ENCODE assay signal across 2 cellular contexts in the genomic region with DNA sequence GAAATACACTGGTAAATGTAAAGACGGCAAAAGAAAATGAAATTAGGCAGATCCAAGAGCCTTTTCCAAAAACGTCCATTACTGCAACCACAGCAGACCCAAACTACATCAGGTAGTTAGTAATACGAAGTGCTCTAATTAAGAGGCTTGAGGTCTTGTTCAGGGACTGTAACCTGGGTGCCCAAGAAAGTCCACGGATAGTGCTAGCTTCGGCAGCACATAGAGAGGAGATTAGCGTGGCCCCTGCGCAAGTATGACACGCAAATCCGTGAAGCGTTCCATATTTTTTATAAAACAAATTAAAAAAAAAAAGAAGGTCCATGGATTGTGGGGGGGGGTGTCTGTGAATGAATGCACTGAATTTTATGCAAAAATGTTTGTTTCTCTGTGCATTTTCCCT.
TF ChIP-seq lines count a peak whose summit lies in the region.

No MANE protein-coding gene starts in this region.

TF ChIP-seq in A549, 52 proteins besides CTCF, POLR2A, EP300 and RAD21 (continued from another document):
- TF ChIP-seq EHF (CRISPR knock-in tag; IDR thresholded peaks at IDR 0.05) (no peak), TFCP2L1 (CRISPR knock-in tag; IDR thresholded peaks at IDR 0.05) (no peak), KDM5A (IDR thresholded peaks at IDR 0.05) (no peak), JUNB (IDR thresholded peaks at IDR 0.05) (no peak), NFE2L2 (conservative IDR thresholded peaks at IDR 0.05; ENCODE audit: low read length) (no peak), CEBPB (IDR thresholded peaks at IDR 0.05) (no peak), HOXA7 (CRISPR knock-in tag; IDR thresholded peaks at IDR 0.05) (no peak), MAFK (IDR thresholded peaks at IDR 0.05; ENCODE audit: partially characterized antibody) (no peak), JUN (IDR thresholded peaks at IDR 0.05) (no peak), PHF8 (IDR thresholded peaks at IDR 0.05; ENCODE audit: borderline replicate concordance, low read depth) (no peak), BHLHE40 (IDR thresholded peaks at IDR 0.05; ENCODE audit: low read depth, low read length) (no peak)
- TF ChIP-seq, protein P1, sequence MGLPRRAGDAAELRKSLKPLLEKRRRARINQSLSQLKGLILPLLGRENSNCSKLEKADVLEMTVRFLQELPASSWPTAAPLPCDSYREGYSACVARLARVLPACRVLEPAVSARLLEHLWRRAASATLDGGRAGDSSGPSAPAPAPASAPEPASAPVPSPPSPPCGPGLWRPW (IDR thresholded peaks at IDR 0.05): no peak
- TF ChIP-seq, protein P2, sequence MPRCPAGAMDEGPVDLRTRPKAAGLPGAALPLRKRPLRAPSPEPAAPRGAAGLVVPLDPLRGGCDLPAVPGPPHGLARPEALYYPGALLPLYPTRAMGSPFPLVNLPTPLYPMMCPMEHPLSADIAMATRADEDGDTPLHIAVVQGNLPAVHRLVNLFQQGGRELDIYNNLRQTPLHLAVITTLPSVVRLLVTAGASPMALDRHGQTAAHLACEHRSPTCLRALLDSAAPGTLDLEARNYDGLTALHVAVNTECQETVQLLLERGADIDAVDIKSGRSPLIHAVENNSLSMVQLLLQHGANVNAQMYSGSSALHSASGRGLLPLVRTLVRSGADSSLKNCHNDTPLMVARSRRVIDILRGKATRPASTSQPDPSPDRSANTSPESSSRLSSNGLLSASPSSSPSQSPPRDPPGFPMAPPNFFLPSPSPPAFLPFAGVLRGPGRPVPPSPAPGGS (IDR thresholded peaks at IDR 0.05): no peak
- TF ChIP-seq, protein P3, sequence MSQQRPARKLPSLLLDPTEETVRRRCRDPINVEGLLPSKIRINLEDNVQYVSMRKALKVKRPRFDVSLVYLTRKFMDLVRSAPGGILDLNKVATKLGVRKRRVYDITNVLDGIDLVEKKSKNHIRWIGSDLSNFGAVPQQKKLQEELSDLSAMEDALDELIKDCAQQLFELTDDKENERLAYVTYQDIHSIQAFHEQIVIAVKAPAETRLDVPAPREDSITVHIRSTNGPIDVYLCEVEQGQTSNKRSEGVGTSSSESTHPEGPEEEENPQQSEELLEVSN (IDR thresholded peaks at IDR 0.05; ENCODE audit: borderline replicate concordance, low read depth): no peak
- TF ChIP-seq, protein P4, sequence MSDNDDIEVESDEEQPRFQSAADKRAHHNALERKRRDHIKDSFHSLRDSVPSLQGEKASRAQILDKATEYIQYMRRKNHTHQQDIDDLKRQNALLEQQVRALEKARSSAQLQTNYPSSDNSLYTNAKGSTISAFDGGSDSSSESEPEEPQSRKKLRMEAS (IDR thresholded peaks at IDR 0.05): no peak
- TF ChIP-seq, protein P5, sequence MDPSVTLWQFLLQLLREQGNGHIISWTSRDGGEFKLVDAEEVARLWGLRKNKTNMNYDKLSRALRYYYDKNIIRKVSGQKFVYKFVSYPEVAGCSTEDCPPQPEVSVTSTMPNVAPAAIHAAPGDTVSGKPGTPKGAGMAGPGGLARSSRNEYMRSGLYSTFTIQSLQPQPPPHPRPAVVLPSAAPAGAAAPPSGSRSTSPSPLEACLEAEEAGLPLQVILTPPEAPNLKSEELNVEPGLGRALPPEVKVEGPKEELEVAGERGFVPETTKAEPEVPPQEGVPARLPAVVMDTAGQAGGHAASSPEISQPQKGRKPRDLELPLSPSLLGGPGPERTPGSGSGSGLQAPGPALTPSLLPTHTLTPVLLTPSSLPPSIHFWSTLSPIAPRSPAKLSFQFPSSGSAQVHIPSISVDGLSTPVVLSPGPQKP (IDR thresholded peaks at IDR 0.05; ENCODE audit: low read depth, low read length): no peak

TF ChIP-seq in HCT116, 20 proteins besides CTCF, POLR2A, EP300 and RAD21 (continued from another document):
- TF ChIP-seq, protein P6, sequence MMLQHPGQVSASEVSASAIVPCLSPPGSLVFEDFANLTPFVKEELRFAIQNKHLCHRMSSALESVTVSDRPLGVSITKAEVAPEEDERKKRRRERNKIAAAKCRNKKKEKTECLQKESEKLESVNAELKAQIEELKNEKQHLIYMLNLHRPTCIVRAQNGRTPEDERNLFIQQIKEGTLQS (IDR thresholded peaks at IDR 0.05): no peak
- TF ChIP-seq ZFX (IDR thresholded peaks at IDR 0.05) (no peak), JUND (IDR thresholded peaks at IDR 0.05) (no peak), EZH2 (IDR thresholded peaks at IDR 0.05) (no peak), SRF (IDR thresholded peaks at IDR 0.05; ENCODE audit: low read depth) (no peak), CBX3 (IDR thresholded peaks at IDR 0.05; ENCODE audit: low read depth) (no peak), YY1 (IDR thresholded peaks at IDR 0.05; ENCODE audit: extremely low read depth, insufficient replicate concordance, low read depth, low read length) (no peak), ELF1 (IDR thresholded peaks at IDR 0.05; ENCODE audit: borderline replicate concordance, low read depth) (no peak), FOSL1 (IDR thresholded peaks at IDR 0.05; ENCODE audit: low read depth) (no peak), CEBPB (IDR thresholded peaks at IDR 0.05; ENCODE audit: low read depth) (no peak), POLR2AphosphoS5 (IDR thresholded peaks at IDR 0.05; ENCODE audit: low read depth, low read length) (no peak), EGR1 (IDR thresholded peaks at IDR 0.05; ENCODE audit: low read depth) (no peak), ZNF274 (IDR thresholded peaks at IDR 0.05; ENCODE audit: low read depth, low read length) (no peak)
- TF ChIP-seq, protein P7, sequence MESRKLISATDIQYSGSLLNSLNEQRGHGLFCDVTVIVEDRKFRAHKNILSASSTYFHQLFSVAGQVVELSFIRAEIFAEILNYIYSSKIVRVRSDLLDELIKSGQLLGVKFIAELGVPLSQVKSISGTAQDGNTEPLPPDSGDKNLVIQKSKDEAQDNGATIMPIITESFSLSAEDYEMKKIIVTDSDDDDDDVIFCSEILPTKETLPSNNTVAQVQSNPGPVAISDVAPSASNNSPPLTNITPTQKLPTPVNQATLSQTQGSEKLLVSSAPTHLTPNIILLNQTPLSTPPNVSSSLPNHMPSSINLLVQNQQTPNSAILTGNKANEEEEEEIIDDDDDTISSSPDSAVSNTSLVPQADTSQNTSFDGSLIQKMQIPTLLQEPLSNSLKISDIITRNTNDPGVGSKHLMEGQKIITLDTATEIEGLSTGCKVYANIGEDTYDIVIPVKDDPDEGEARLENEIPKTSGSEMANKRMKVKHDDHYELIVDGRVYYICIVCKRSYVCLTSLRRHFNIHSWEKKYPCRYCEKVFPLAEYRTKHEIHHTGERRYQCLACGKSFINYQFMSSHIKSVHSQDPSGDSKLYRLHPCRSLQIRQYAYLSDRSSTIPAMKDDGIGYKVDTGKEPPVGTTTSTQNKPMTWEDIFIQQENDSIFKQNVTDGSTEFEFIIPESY (IDR thresholded peaks at IDR 0.05; ENCODE audit: extremely low read depth, insufficient replicate concordance, low read length): no peak
- TF ChIP-seq, protein P4 (IDR thresholded peaks at IDR 0.05): no peak
- TF ChIP-seq, protein P8, sequence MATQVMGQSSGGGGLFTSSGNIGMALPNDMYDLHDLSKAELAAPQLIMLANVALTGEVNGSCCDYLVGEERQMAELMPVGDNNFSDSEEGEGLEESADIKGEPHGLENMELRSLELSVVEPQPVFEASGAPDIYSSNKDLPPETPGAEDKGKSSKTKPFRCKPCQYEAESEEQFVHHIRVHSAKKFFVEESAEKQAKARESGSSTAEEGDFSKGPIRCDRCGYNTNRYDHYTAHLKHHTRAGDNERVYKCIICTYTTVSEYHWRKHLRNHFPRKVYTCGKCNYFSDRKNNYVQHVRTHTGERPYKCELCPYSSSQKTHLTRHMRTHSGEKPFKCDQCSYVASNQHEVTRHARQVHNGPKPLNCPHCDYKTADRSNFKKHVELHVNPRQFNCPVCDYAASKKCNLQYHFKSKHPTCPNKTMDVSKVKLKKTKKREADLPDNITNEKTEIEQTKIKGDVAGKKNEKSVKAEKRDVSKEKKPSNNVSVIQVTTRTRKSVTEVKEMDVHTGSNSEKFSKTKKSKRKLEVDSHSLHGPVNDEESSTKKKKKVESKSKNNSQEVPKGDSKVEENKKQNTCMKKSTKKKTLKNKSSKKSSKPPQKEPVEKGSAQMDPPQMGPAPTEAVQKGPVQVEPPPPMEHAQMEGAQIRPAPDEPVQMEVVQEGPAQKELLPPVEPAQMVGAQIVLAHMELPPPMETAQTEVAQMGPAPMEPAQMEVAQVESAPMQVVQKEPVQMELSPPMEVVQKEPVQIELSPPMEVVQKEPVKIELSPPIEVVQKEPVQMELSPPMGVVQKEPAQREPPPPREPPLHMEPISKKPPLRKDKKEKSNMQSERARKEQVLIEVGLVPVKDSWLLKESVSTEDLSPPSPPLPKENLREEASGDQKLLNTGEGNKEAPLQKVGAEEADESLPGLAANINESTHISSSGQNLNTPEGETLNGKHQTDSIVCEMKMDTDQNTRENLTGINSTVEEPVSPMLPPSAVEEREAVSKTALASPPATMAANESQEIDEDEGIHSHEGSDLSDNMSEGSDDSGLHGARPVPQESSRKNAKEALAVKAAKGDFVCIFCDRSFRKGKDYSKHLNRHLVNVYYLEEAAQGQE (IDR thresholded peaks at IDR 0.05; ENCODE audit: low read depth): no peak
